ENCODE assay signal across 19 cellular contexts in genomic region chr20:6231551-6231950, GRCh38.
DNase-seq lines count a peak whose midpoint lies in the region; ATAC-seq, FAIRE-seq and TF ChIP-seq lines count a peak whose summit lies in the region.
"Had no signal": no experiment of that assay in that cellular context is flagged by ENCODE, and none has a peak within 500 bp of the region (broad histone marks: within the 10 kb centered on the region; RNA-seq: fewer than 3 reads in every experiment).

No MANE protein-coding gene starts in this region.

- no peaks in the 10 kb centered on the region for H4K20me1 ChIP-seq in endothelial cell of umbilical vein (replicated peaks; ENCODE audit: control insufficient read depth, extremely low read depth, insufficient read depth, low read length)

- ATAC-seq in HG03571 (IDR thresholded peaks at IDR 0.05; ENCODE audit: unreplicated experiment), result no peak
- ATAC-seq: activated CD8-positive, alpha-beta T cell treated with anti-CD3 and anti-CD28 coated beads for 36 hours; activated T-cell treated with anti-CD3 and anti-CD28 coated beads, Interleukin-2, amount 50 U/mL, for 4 hours; sciatic nerve had no signal

- no peak for TF ChIP-seq CTCF in RWPE1 (conservative IDR thresholded peaks at IDR 0.05; ENCODE audit: low read depth)
- TF ChIP-seq CTCF in endothelial cell of umbilical vein (IDR thresholded peaks at IDR 0.05; ENCODE audit: extremely low read depth in 1 of 2, insufficient read depth in 1 of 2, low read depth in 1 of 2, low read length in 2 of 2), result no peak
- no peak for TF ChIP-seq CTCF in sigmoid colon (IDR thresholded peaks at IDR 0.05)

- H3K4me3 ChIP-seq in endothelial cell of umbilical vein (replicated peaks in 1 of 3; ENCODE audit: insufficient read depth in 1 of 3, low read depth in 1 of 3, low read length in 3 of 3), result no peak overlapping the region
- H3K4me3 ChIP-seq in small intestine (ENCODE audit: low read depth in 1 of 2, low read length in 2 of 2), result no peak overlapping the region
- H3K4me3 ChIP-seq in sigmoid colon, result no peak overlapping the region
- H3K4me3 ChIP-seq: cardiac muscle cell had no signal

- H2AFZ ChIP-seq in endothelial cell of umbilical vein (ENCODE audit: low read depth, low read length), result no peak overlapping the region

- no peaks in the 10 kb centered on the region for H3K79me2 ChIP-seq in endothelial cell of umbilical vein (ENCODE audit: control insufficient read depth, insufficient read depth, low read length)

- no peak overlapping the region for H3K4me2 ChIP-seq in endothelial cell of umbilical vein (ENCODE audit: insufficient read depth, low read length)

- no peaks in the 10 kb centered on the region for H3K4me1 ChIP-seq in endothelial cell of umbilical vein (ENCODE audit: control insufficient read depth, extremely low read depth, insufficient read depth, low read length)
- no peaks in the 10 kb centered on the region for H3K4me1 ChIP-seq in small intestine (ENCODE audit: control insufficient read depth in 2 of 2, insufficient read depth in 1 of 2, low read depth in 1 of 2, low read length in 1 of 2)
- H3K4me1 ChIP-seq in sigmoid colon, result no peaks in the 10 kb centered on the region

- POLR2A ChIA-PET in RWPE1 (lab: Yijun Ruan, JAX; ENCODE audit: low non-redundant PET), result no interaction called here
- POLR2A ChIA-PET in endothelial cell of umbilical vein (lab: Charles Lee), result no interaction called here

- no peak for TF ChIP-seq EP300 in sigmoid colon (IDR thresholded peaks at IDR 0.05)

- no peak overlapping the region for H3K9ac ChIP-seq in endothelial cell of umbilical vein (replicated peaks; ENCODE audit: extremely low read depth, insufficient read depth, low read length)

- H3K27me3 ChIP-seq in endothelial cell of umbilical vein (ENCODE audit: control insufficient read depth in 2 of 2, insufficient read depth in 2 of 2, low read length in 2 of 2) (peaks cover 0 to 5% of the 10 kb centered on the region in 2 experiments), small intestine (ENCODE audit: control insufficient read depth in 2 of 2, insufficient read depth in 2 of 2, low read length in 2 of 2) (peaks cover 0 to 2% of the 10 kb centered on the region in 2 donors), sigmoid colon (no peaks in the 10 kb centered on the region)
- H3K27me3 ChIP-seq: cardiac muscle cell had no signal

- 31 to 42% (median 42%) methylated on average over 2 of the region's 2 CpGs for WGBS in small intestine, 3 donors
- 40 to 44% methylated on average over 2 of the region's 2 CpGs for WGBS in sigmoid colon, 2 donors

- no peak for TF ChIP-seq POLR2A in endothelial cell of umbilical vein (IDR thresholded peaks at IDR 0.05; ENCODE audit: low read depth, low read length)
- TF ChIP-seq POLR2A in sigmoid colon (IDR thresholded peaks at IDR 0.05), result no peak

- intact Hi-C loops in endothelial cell of umbilical vein (cut with micrococcal nuclease), result no loop called here
- intact Hi-C loops in sigmoid colon (cut with DNase I), result no loop called here

- peak; percentile 4 for FAIRE-seq in endothelial cell of umbilical vein (lab: Jason Lieb, UNC)
- FAIRE-seq in small intestine (lab: Jason Lieb, UNC), result no peak

- BruUV-seq in endothelial cell of umbilical vein (replicated peaks; lab: Mats Ljungman, UMichigan), result no TSS peak

- H3K36me3 ChIP-seq in endothelial cell of umbilical vein (ENCODE audit: control insufficient read depth in 2 of 2, extremely low read depth in 1 of 2, insufficient read depth in 2 of 2, low read length in 2 of 2) (no peaks in the 10 kb centered on the region), small intestine (ENCODE audit: control insufficient read depth in 2 of 2, insufficient read depth in 2 of 2, low read length in 2 of 2) (no peaks in the 10 kb centered on the region), sigmoid colon (no peaks in the 10 kb centered on the region)
- H3K36me3 ChIP-seq: cardiac muscle cell had no signal

- dilution Hi-C loops in endothelial cell of umbilical vein (cut with MboI; ENCODE audit: extremely low pct_ligation_motif_present, low sequenced_read_pairs), result no loop called here

- H3K9me1 ChIP-seq in endothelial cell of umbilical vein (replicated peaks; ENCODE audit: control insufficient read depth, extremely low read depth, insufficient read depth, low read length), result no peaks in the 10 kb centered on the region

- CTCF ChIA-PET in RWPE1 (lab: Yijun Ruan, JAX) (interaction anchor here (0.7 kb wide), 2 partner anchors 898 to 1785 kb away, joined by 3 to 4 read pairs; no protein-coding TSS in a partner anchor), endothelial cell of umbilical vein (lab: Charles Lee) (interaction anchor here (1.0 kb wide), 1 partner anchor 34 kb away, joined by 3 read pairs; no protein-coding TSS in a partner anchor)

- H3K9me3 ChIP-seq in endothelial cell of umbilical vein (replicated peaks; ENCODE audit: control insufficient read depth, insufficient read depth, low read length) (no peaks in the 10 kb centered on the region), small intestine (ENCODE audit: control insufficient read depth, low read depth) (no peaks in the 10 kb centered on the region), sigmoid colon (no peaks in the 10 kb centered on the region)

- DNase-seq in HT1080 (ENCODE audit: low read depth), result peak; percentile 43
- DNase-seq in RWPE1 (ENCODE audit: low spot score), result peak; percentile 44
- peak; percentile 66 for DNase-seq in endothelial cell of umbilical vein (ENCODE audit: low read depth, low spot score)
- DNase-seq in renal cortical epithelial cell (ENCODE audit: low read depth), result peak; percentile 59
- no peak for DNase-seq in small intestine
- no peak for DNase-seq in sigmoid colon
- DNase-seq in iPS-NIHi11 (ENCODE audit: low spot score), result no peak
- DNase-seq: activated B cell treated with CpG ODN at 0.5 μM for 24 hours; activated CD8-positive, alpha-beta T cell treated with anti-CD3 and anti-CD28 coated beads for 36 hours; activated T-cell treated with anti-CD3 and anti-CD28 coated beads, Interleukin-2, amount 50 U/mL, for 4 hours; Calu3; NCI-H1092; NCI-H2171 treated with DMSO at 0.1 percent for 48 hours; NCI-H774; stimulated activated CD4-positive, alpha-beta T cell treated with anti-CD3 and anti-CD28 coated beads, Interleukin-4, amount 100 ng/mL, for 1 hour; T-helper 1 cell had no signal

- H3K27ac ChIP-seq in RWPE1 (no peak overlapping the region), endothelial cell of umbilical vein (ENCODE audit: insufficient read depth, low read depth, low read length) (no peak overlapping the region), small intestine (ENCODE audit: low read depth in 1 of 2, low read length in 1 of 2) (no peak overlapping the region), sigmoid colon (no peak overlapping the region)
- H3K27ac ChIP-seq: cardiac muscle cell had no signal

TF ChIP-seq in endothelial cell of umbilical vein, 7 proteins besides CTCF, POLR2A, EP300 and RAD21:
- no peak for TF ChIP-seq JUN (IDR thresholded peaks at IDR 0.05; ENCODE audit: borderline replicate concordance, insufficient read depth, insufficient read length, low read depth)
- TF ChIP-seq, protein P1, sequence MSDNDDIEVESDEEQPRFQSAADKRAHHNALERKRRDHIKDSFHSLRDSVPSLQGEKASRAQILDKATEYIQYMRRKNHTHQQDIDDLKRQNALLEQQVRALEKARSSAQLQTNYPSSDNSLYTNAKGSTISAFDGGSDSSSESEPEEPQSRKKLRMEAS (IDR thresholded peaks at IDR 0.05; ENCODE audit: insufficient read depth, insufficient read length), result no peak
- no peak for TF ChIP-seq GATA2 (IDR thresholded peaks at IDR 0.05; ENCODE audit: insufficient read depth, insufficient read length, low read depth, low read length)
- no peak for TF ChIP-seq POLR2AphosphoS5 (IDR thresholded peaks at IDR 0.05; ENCODE audit: insufficient read depth, low read depth, low read length)
- no peak for TF ChIP-seq MYC (IDR thresholded peaks at IDR 0.05; ENCODE audit: low read depth, low read length)
- TF ChIP-seq EZH2 (IDR thresholded peaks at IDR 0.05; ENCODE audit: borderline replicate concordance, low read depth, low read length, severe bottlenecking), result no peak
- no peak for TF ChIP-seq FOS (IDR thresholded peaks at IDR 0.05; ENCODE audit: borderline replicate concordance, insufficient read depth, low read length)
TF ChIP-seq in endothelial cell of umbilical vein: peak in this region for 0.

Comparison
In these comparisons a context has a peak if more than half of its experiments do, and no peak if none do; other contexts are left out.
1. DNase-seq: peak in HT1080 (single experiment), RWPE1 (single experiment), endothelial cell of umbilical vein (single experiment) and renal cortical epithelial cell (single experiment); none in small intestine (single experiment), sigmoid colon (single experiment) and iPS-NIHi11 (single experiment).